ENCODE assay signal across 11 cellular contexts in the genomic region with DNA sequence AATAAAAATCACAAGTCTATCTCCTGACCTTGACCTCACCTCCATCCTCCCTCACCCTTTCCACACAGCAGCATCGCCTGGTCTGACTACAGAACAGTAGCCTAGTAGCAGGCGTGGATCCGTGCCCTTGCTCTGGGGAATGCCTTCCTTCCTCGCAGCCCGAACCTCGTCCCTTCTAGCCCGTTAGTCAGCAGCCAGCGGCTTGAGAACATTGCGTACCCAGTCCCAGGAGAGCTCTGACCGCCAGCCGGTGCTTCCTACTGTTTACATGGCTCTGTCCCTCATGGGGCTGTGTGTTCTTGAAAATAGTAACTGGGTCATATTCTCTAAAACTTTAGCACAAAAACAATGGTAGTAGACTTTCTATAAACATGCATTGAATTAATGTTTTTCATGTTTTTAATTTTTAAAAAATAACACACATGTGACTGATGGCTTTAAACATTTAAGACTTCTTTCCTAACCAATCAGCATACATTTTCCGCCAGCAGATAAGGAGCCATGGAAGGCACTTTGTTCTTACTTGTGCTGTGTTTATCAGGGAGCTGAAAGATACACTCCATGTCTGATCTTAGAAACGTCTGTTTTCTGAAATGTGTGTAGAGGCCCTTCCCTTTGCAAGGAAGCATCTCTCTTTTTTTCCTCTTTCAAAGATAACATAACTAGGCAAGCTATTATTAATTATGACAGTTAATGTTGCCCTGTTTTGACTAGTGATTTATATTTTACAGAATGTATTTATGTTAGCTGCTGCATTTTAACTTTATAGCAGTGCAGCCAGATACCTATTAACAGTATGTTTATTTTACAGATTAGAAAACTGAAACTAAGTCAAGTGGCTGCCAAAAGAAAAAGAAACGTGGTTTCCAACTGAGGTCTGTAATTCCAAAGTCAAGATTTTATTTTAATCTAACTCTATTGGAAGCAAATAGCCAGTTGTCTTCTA.
A peak's percentile ranks its signal among the peaks of the same experiment; 100 is the strongest.
DNase-seq lines count a peak whose midpoint lies in the region; ATAC-seq, FAIRE-seq and TF ChIP-seq lines count a peak whose summit lies in the region.
"Had no signal": no experiment of that assay in that cellular context is flagged by ENCODE, and none has a peak within 500 bp of the region (broad histone marks: within the 10 kb centered on the region; RNA-seq: fewer than 3 reads in every experiment).

No MANE protein-coding gene starts in this region.

- in situ Hi-C loops in HepG2 (cut with HindIII; ENCODE audit: extremely low pct_ligation_motif_present, low pct_unique_long_range_greater_than_20kb), result no loop called here

- H3K4me3 Mint-ChIP-seq in activated CD8-positive, alpha-beta memory T cell treated with anti-CD3 and anti-CD28 coated beads, Interleukin-2, amount 10 ng/mL, durations not matched to agents 7 days and 5 days, result no peak overlapping the region
- H3K4me3 Mint-ChIP-seq: activated T-helper 1 cell treated with anti-CD3 and anti-CD28 coated beads, Interleukin-12 subunit alpha, Interleukin-12 subunit beta, Interleukin-2, Interleukin-4 antibody, amounts not matched to agents 30 ng/mL and 10 ng/mL and 1 ng/mL, durations not matched to agents 14 hours and 24 hours and 36 hours had no signal

- DNase-seq in HepG2 (ENCODE audit: low spot score) (no peak), cardiac muscle cell (ENCODE audit: low read depth in 1 of 2, low spot score in 1 of 2) (peak; percentile 73 to 93), T-helper 1 cell (no peak), NCI-H2196 treated with DMSO at 0.1 percent for 48 hours (lab: John Stamatoyannopoulos, UW; ENCODE audit: unreplicated experiment) (no peak)
- DNase-seq in activated CD8-positive, alpha-beta memory T cell treated with anti-CD3 and anti-CD28 coated beads, Interleukin-2, amount 10 ng/mL, durations not matched to agents 7 days and 5 days, result no peak
- no peak for DNase-seq in activated CD8-positive, alpha-beta memory T cell treated with anti-CD3 and anti-CD28 coated beads, Interleukin-2, amount 50 U/mL, for 4 hours
- DNase-seq: NCI-H1436 treated with DMSO at 0.1 percent for 48 hours had no signal

- no peaks in the 10 kb centered on the region for H4K20me1 ChIP-seq in HepG2 (ENCODE audit: insufficient read depth, low read length)

- H3K9me3 ChIP-seq in liver (ENCODE audit: control insufficient read depth in 4 of 4, low read length in 3 of 4) (no peaks in the 10 kb centered on the region), HepG2 (ENCODE audit: low read length) (no peaks in the 10 kb centered on the region), cardiac muscle cell (ENCODE audit: low read depth) (no peaks in the 10 kb centered on the region), parathyroid adenoma (ENCODE audit: control insufficient read depth, low read length) (no peaks in the 10 kb centered on the region)
- H3K9me3 ChIP-seq: neutrophil had no signal

- no peak for TF ChIP-seq POLR2A in HepG2 (IDR thresholded peaks at IDR 0.05; ENCODE audit: insufficient read depth in 1 of 2, low read depth in 2 of 2, low read length in 2 of 2)

- H3K9ac ChIP-seq in liver (ENCODE audit: low read depth in 1 of 2, low read length in 2 of 2) (no peak overlapping the region), HepG2 (ENCODE audit: insufficient read depth, low read depth, low read length) (no peak overlapping the region), parathyroid adenoma (no peak overlapping the region)

- 67% methylated on average over 14 of the region's 14 CpGs for WGBS in liver
- WGBS in HepG2 (ENCODE audit: low lambda C conversion rate), result 29% methylated on average over 9 of the region's 14 CpGs

- H3K4me2 ChIP-seq in HepG2 (ENCODE audit: low read depth, low read length), result no peak overlapping the region
- H3K4me2 ChIP-seq in parathyroid adenoma (ENCODE audit: low read length), result no peak overlapping the region

- H3K27me3 Mint-ChIP-seq in activated CD8-positive, alpha-beta memory T cell treated with anti-CD3 and anti-CD28 coated beads, Interleukin-2, amount 10 ng/mL, durations not matched to agents 7 days and 5 days, result no peaks in the 10 kb centered on the region

- no peaks in the 10 kb centered on the region for H3K79me2 ChIP-seq in HepG2 (ENCODE audit: insufficient read depth, low read length)
- H3K79me2 ChIP-seq in parathyroid adenoma, result no peaks in the 10 kb centered on the region

- no peaks in the 10 kb centered on the region for H3K27me3 ChIP-seq in liver (ENCODE audit: control insufficient read depth in 4 of 4, insufficient read depth in 4 of 4, low read length in 3 of 4)
- no peaks in the 10 kb centered on the region; a peak in 1 of 5 replicates for H3K27me3 ChIP-seq in HepG2 (ENCODE audit: control insufficient read depth in 1 of 2, insufficient read depth in 2 of 2, low read length in 2 of 2)
- H3K27me3 ChIP-seq in cardiac muscle cell, result no peaks in the 10 kb centered on the region
- H3K27me3 ChIP-seq in parathyroid adenoma (ENCODE audit: control insufficient read depth, insufficient read depth, low read length), result no peaks in the 10 kb centered on the region
- H3K27me3 ChIP-seq: neutrophil had no signal

- peak overlapping the region; percentile 23 to 61 for H3K27ac ChIP-seq in liver (ENCODE audit: low read depth in 1 of 2, low read length in 2 of 2)
- H3K27ac ChIP-seq in HepG2 (ENCODE audit: extremely low read length, insufficient read depth, low read length), result no peak overlapping the region
- peak overlapping the region; percentile 74 for H3K27ac ChIP-seq in cardiac muscle cell
- peak overlapping the region; percentile 33 for H3K27ac ChIP-seq in parathyroid adenoma
- H3K27ac ChIP-seq: neutrophil had no signal

- no peak overlapping the region for H3K27ac Mint-ChIP-seq in activated CD8-positive, alpha-beta memory T cell treated with anti-CD3 and anti-CD28 coated beads, Interleukin-2, amount 10 ng/mL, durations not matched to agents 7 days and 5 days
- H3K27ac Mint-ChIP-seq: activated T-helper 1 cell treated with anti-CD3 and anti-CD28 coated beads, Interleukin-12 subunit alpha, Interleukin-12 subunit beta, Interleukin-2, Interleukin-4 antibody, amounts not matched to agents 30 ng/mL and 10 ng/mL and 1 ng/mL, durations not matched to agents 14 hours and 24 hours and 36 hours had no signal

- CTCF ChIA-PET in HepG2 (lab: Yijun Ruan, JAX; ENCODE audit: low intra/inter-chr PET ratio, low total read pairs), result no interaction called here
- CTCF ChIA-PET in activated CD8-positive, alpha-beta memory T cell treated with anti-CD3 and anti-CD28 coated beads, Interleukin-2, amount 10 ng/mL, durations not matched to agents 7 days and 5 days (lab: Charles Lee), result no interaction called here

- peaks cover 7% of the 10 kb centered on the region for H3K9me3 Mint-ChIP-seq in activated CD8-positive, alpha-beta memory T cell treated with anti-CD3 and anti-CD28 coated beads, Interleukin-2, amount 10 ng/mL, durations not matched to agents 7 days and 5 days (ENCODE audit: low read depth)

- no peak for ATAC-seq in HepG2
- ATAC-seq in activated CD8-positive, alpha-beta memory T cell treated with anti-CD3 and anti-CD28 coated beads, Interleukin-2, amount 10 ng/mL, durations not matched to agents 7 days and 5 days, result no peak

- no peaks in the 10 kb centered on the region for H3K36me3 Mint-ChIP-seq in activated CD8-positive, alpha-beta memory T cell treated with anti-CD3 and anti-CD28 coated beads, Interleukin-2, amount 10 ng/mL, durations not matched to agents 7 days and 5 days

- TF ChIP-seq EP300 in HepG2 (IDR thresholded peaks at IDR 0.05; ENCODE audit: low read depth in 2 of 2, low read length in 2 of 2) (no peak), HepG2 (CRISPR knock-in tag; IDR thresholded peaks at IDR 0.05; ENCODE audit: borderline replicate concordance) (no peak)

- peak; percentile 27 to 30 for TF ChIP-seq RAD21 in liver (IDR thresholded peaks at IDR 0.05)
- no peak for TF ChIP-seq RAD21 in HepG2 (CRISPR knock-in tag; IDR thresholded peaks at IDR 0.05)

- BruUV-seq in HepG2 (replicated peaks; lab: Mats Ljungman, UMichigan), result no TSS peak

- no peaks in the 10 kb centered on the region for H3K4me1 Mint-ChIP-seq in activated CD8-positive, alpha-beta memory T cell treated with anti-CD3 and anti-CD28 coated beads, Interleukin-2, amount 10 ng/mL, durations not matched to agents 7 days and 5 days

- no peaks in the 10 kb centered on the region for H3K36me3 ChIP-seq in liver (ENCODE audit: control insufficient read depth in 4 of 4, insufficient read depth in 3 of 4, low read depth in 1 of 4, low read length in 3 of 4)
- no peaks in the 10 kb centered on the region for H3K36me3 ChIP-seq in HepG2 (replicated peaks in 1 of 2; ENCODE audit: control insufficient read depth in 1 of 2, insufficient read depth in 2 of 2, low read length in 2 of 2)
- H3K36me3 ChIP-seq in cardiac muscle cell, result no peaks in the 10 kb centered on the region
- no peaks in the 10 kb centered on the region for H3K36me3 ChIP-seq in parathyroid adenoma (ENCODE audit: control insufficient read depth, insufficient read depth, low read length)
- H3K36me3 ChIP-seq: neutrophil had no signal

- FAIRE-seq in HepG2 (lab: Jason Lieb, UNC), result no peak

- no peak overlapping the region for H2AFZ ChIP-seq in HepG2 (ENCODE audit: low read length)
- H2AFZ ChIP-seq in parathyroid adenoma, result no peak overlapping the region

- no peak overlapping the region for H3K4me3 ChIP-seq in liver (ENCODE audit: low read depth in 1 of 3, low read length in 3 of 3)
- H3K4me3 ChIP-seq in HepG2 (replicated peaks in 1 of 3; ENCODE audit: insufficient read depth in 1 of 3, low read depth in 2 of 3, low read length in 3 of 3), result no peak overlapping the region
- H3K4me3 ChIP-seq in cardiac muscle cell, result peak overlapping the region; percentile 2
- no peak overlapping the region for H3K4me3 ChIP-seq in parathyroid adenoma (ENCODE audit: low read depth, low read length)

- H3K4me1 ChIP-seq in liver (ENCODE audit: control insufficient read depth in 4 of 4, insufficient read depth in 4 of 4, low read length in 3 of 4) (no peaks in the 10 kb centered on the region), HepG2 (ENCODE audit: insufficient read depth, low read length) (no peaks in the 10 kb centered on the region), cardiac muscle cell (ENCODE audit: low read depth) (peaks cover 52% of the 10 kb centered on the region), parathyroid adenoma (no peaks in the 10 kb centered on the region)

- POLR2A ChIA-PET in HepG2 (lab: Yijun Ruan, JAX), result no interaction called here

- intact Hi-C loops in HepG2 (cut with micrococcal nuclease; ENCODE audit: unreplicated experiment), result no loop called here

- no peak for TF ChIP-seq CTCF in liver (IDR thresholded peaks at IDR 0.05; ENCODE audit: low read depth, low read length, missing input control)
- TF ChIP-seq CTCF in HepG2 (CRISPR knock-in tag; IDR thresholded peaks at IDR 0.05), result no peak
- TF ChIP-seq CTCF in cardiac muscle cell (IDR thresholded peaks at IDR 0.05; ENCODE audit: low read depth, low read length), result no peak
- TF ChIP-seq CTCF in parathyroid adenoma (IDR thresholded peaks at IDR 0.05), result no peak

TF ChIP-seq in liver, 16 proteins besides CTCF, POLR2A, EP300 and RAD21 (continues in another document):
- TF ChIP-seq HNF4G (IDR thresholded peaks at IDR 0.05), result no peak
- peak; percentile 83 for TF ChIP-seq SP1 (IDR thresholded peaks at IDR 0.05)
- TF ChIP-seq NR2F2 (IDR thresholded peaks at IDR 0.05), result peak; percentile 86
- TF ChIP-seq HNF4A (conservative IDR thresholded peaks at IDR 0.05), result no peak

Comparison
In these comparisons a context has a peak if more than half of its experiments do, and no peak if none do; other contexts are left out.
1. DNase-seq: peak in cardiac muscle cell (2 of 2); none in HepG2 (single experiment), activated CD8-positive, alpha-beta memory T cell treated with anti-CD3 and anti-CD28 coated beads, Interleukin-2, amount 10 ng/mL, durations not matched to agents 7 days and 5 days (single experiment), T-helper 1 cell (0 of 5), NCI-H2196 treated with DMSO at 0.1 percent for 48 hours (single experiment) and activated CD8-positive, alpha-beta memory T cell treated with anti-CD3 and anti-CD28 coated beads, Interleukin-2, amount 50 U/mL, for 4 hours (single experiment).